ENCODE assay signal across 17 cellular contexts in genomic region chr2:41828052-41828643, GRCh38.
A peak's percentile ranks its signal among the peaks of the same experiment; 100 is the strongest.
DNase-seq lines count a peak whose midpoint lies in the region; ATAC-seq, FAIRE-seq and TF ChIP-seq lines count a peak whose summit lies in the region.
"Had no signal": no experiment of that assay in that cellular context is flagged by ENCODE, and none has a peak within 500 bp of the region (broad histone marks: within the 10 kb centered on the region; RNA-seq: fewer than 3 reads in every experiment).

No MANE protein-coding gene starts in this region.

- ATAC-seq in WTC11 (no peak), pancreas (peak; percentile 51 to 88 (median 76)), HG02763 (IDR thresholded peaks at IDR 0.05; ENCODE audit: unreplicated experiment) (no peak)

- H3K36me3 ChIP-seq in pancreas (no peaks in the 10 kb centered on the region), A673 (ENCODE audit: insufficient read depth, low read length, poor library complexity, severe bottlenecking) (no peaks in the 10 kb centered on the region)
- H3K36me3 ChIP-seq: SJSA1 had no signal

- H3K36me3 Mint-ChIP-seq in WTC11 = no peaks in the 10 kb centered on the region

- TF ChIP-seq CTCF in WTC11 (IDR thresholded peaks at IDR 0.05) = no peak
- no peak for TF ChIP-seq CTCF in pancreas (IDR thresholded peaks at IDR 0.05)
- TF ChIP-seq CTCF in A673 (conservative IDR thresholded peaks at IDR 0.05; ENCODE audit: low read depth, low read length) = no peak

- no peaks in the 10 kb centered on the region for H3K27me3 ChIP-seq in pancreas
- H3K27me3 ChIP-seq in A673 (replicated peaks; ENCODE audit: insufficient read depth, low read depth, low read length, poor library complexity) = peaks cover 88% of the 10 kb centered on the region

- DNase-seq in Caki2 (ENCODE audit: low read depth) (peak; percentile 96), WTC11 (ENCODE audit: low spot score) (no peak), kidney glomerular epithelial cell (lab: John Stamatoyannopoulos, UW) (peak; percentile 78), pancreas (no peak), A673 (ENCODE audit: low spot score) (no peak), NCI-H69 (lab: John Stamatoyannopoulos, UW) (no peak), HPDE6-E6E7 (ENCODE audit: extremely low spot score) (no peak)
- DNase-seq: C1 segment of cervical spinal cord, DMS153, KBM-7, NCI-H1417, NCI-H2029 treated with DMSO at 0.1 percent for 48 hours, NCI-H774 had no signal

- POLR2A ChIA-PET in WTC11 (lab: Charles Lee) (no interaction called here), A673 (lab: Charles Lee; ENCODE audit: low non-redundant PET) (no interaction called here)

- H3K4me3 ChIP-seq in pancreas (no peak overlapping the region), A673 (ENCODE audit: low read depth, low read length, poor library complexity, severe bottlenecking) (no peak overlapping the region)
- H3K4me3 ChIP-seq: SJSA1 had no signal

- BruUV-seq in A673 (replicated peaks; lab: Mats Ljungman, UMichigan) = no TSS peak

- H3K27ac ChIP-seq in pancreas = peak overlapping the region in 2 of 4 donors; percentile 42 to 61
- no peak overlapping the region for H3K27ac ChIP-seq in A673 (ENCODE audit: low read depth, low read length, poor library complexity, severe bottlenecking)
- H3K27ac ChIP-seq: SJSA1 had no signal

- no peak overlapping the region for H3K27ac Mint-ChIP-seq in WTC11

- H3K4me1 Mint-ChIP-seq in WTC11 = no peaks in the 10 kb centered on the region

- H3K4me1 ChIP-seq in pancreas = peaks cover 11 to 24% (median 23%) of the 10 kb centered on the region in 3 donors
- no peaks in the 10 kb centered on the region for H3K4me1 ChIP-seq in A673 (ENCODE audit: insufficient read depth, low read length, poor library complexity, severe bottlenecking)
- H3K4me1 ChIP-seq: SJSA1 had no signal

- no peaks in the 10 kb centered on the region for H3K9me3 ChIP-seq in pancreas
- no peaks in the 10 kb centered on the region for H3K9me3 ChIP-seq in A673 (ENCODE audit: low read depth, low read length, poor library complexity, severe bottlenecking)
- H3K9me3 ChIP-seq: SJSA1 had no signal

- peak; percentile 57 for FAIRE-seq in pancreas (lab: Jason Lieb, UNC)
- FAIRE-seq: H1, HTR-8/SVneo had no signal

- H3K4me3 Mint-ChIP-seq in WTC11 = no peak overlapping the region

- intact Hi-C loops in pancreas (cut with DNase I) = no loop called here
- intact Hi-C loops in A673 (cut with micrococcal nuclease; ENCODE audit: unreplicated experiment) = no loop called here

- peaks cover 10% of the 10 kb centered on the region for H3K27me3 Mint-ChIP-seq in WTC11 (ENCODE audit: low read depth)

- no peaks in the 10 kb centered on the region for H3K9me3 Mint-ChIP-seq in WTC11

- in situ Hi-C loops in Caki2 (cut with HindIII; ENCODE audit: low pct_unique_long_range_greater_than_20kb, low sequenced_read_pairs) = no loop called here

- CTCF ChIA-PET in WTC11 (lab: Charles Lee) (no interaction called here), A673 (lab: Charles Lee) (no interaction called here)

- WGBS in pancreas, 2 donors = 2 to 4% methylated on average over 1 of the region's 1 CpG

TF ChIP-seq in WTC11, 78 proteins besides CTCF, POLR2A, EP300 and RAD21:
- peak; percentile 49; the same call in 1 of the 2 replicates for TF ChIP-seq RORB (CRISPR knock-in tag; IDR thresholded peaks at IDR 0.05)
- no peak for TF ChIP-seq ZNF396 (CRISPR knock-in tag; IDR thresholded peaks at IDR 0.05; ENCODE audit: borderline replicate concordance)
- no peak for TF ChIP-seq ERG (CRISPR knock-in tag; IDR thresholded peaks at IDR 0.05)
TF ChIP-seq in WTC11: peak in this region for 1.

Comparison
In these comparisons a context has a peak if more than half of its experiments do, and no peak if none do; other contexts are left out.
1. DNase-seq: peak in Caki2 (single experiment) and kidney glomerular epithelial cell (single experiment); none in WTC11 (single experiment), pancreas (0 of 6), A673 (single experiment), NCI-H69 (single experiment) and HPDE6-E6E7 (single experiment).
2. ATAC-seq: peak in pancreas (4 of 4); none in WTC11 (single experiment) and HG02763 (single experiment).